Comparison of ENCODE assay signal across 14 cellular contexts in the genomic region with DNA sequence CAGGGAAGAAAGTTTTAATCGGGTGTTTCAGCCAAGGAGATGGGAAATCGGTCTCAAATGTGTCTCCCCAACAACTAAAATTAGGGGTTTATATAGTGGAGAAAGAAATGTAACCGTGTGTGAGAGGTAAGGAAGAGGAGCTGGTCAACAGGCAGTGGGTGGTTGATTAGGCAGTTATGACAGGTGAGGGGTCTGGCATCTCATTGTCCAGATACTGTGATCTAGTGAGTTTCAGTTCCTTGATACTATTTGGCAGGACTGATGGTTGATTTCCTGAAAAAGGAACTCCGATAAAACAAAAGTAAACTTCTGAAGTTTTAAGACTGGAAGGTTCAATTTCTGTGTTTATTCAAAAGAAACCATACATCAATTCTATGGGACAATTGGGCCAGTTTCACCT.
"Had no signal": no experiment of that assay in that cellular context is flagged by ENCODE, and none has a peak within 500 bp of the region (broad histone marks: within the 10 kb centered on the region; RNA-seq: fewer than 3 reads in every experiment).

No MANE protein-coding gene starts in this region.

- H3K4me3 Mint-ChIP-seq: activated naive CD4-positive, alpha-beta T cell treated with anti-CD3 and anti-CD28 coated beads for 36 hours had no signal

- ATAC-seq: pancreas had no signal

- H3K27ac ChIP-seq: dorsolateral prefrontal cortex, pancreas, sigmoid colon, tibial artery had no signal

- H3K27ac Mint-ChIP-seq: activated naive CD4-positive, alpha-beta T cell treated with anti-CD3 and anti-CD28 coated beads for 36 hours; activated T-helper 17 cell treated with anti-CD3 and anti-CD28 coated beads, Interleukin-2, amount 50 U/mL, for 72 hours had no signal

- DNase-seq: activated CD4-positive, alpha-beta T cell treated with anti-CD3 and anti-CD28 coated beads, Interleukin-2, amount 50 U/mL, for 4 hours; activated CD4-positive, CD25-positive, alpha-beta regulatory T cell treated with anti-CD3 and anti-CD28 coated beads, Interleukin-2, amount 50 U/mL, for 72 hours; activated naive CD4-positive, alpha-beta T cell treated with anti-CD3 and anti-CD28 coated beads for 36 hours; activated T-cell treated with anti-CD3 and anti-CD28 coated beads for 4 hours; dorsolateral prefrontal cortex; erythroblast; islet precursor cell; midbrain; pancreas; sigmoid colon; stimulated activated CD4-positive, alpha-beta T cell treated with anti-CD3 and anti-CD28 coated beads, Interleukin-1b, Interleukin-23, amount 100 ng/mL, for 48 hours; tibial artery had no signal

- H3K27me3 Mint-ChIP-seq: activated T-helper 17 cell treated with anti-CD3 and anti-CD28 coated beads, Interleukin-2, amount 50 U/mL, for 72 hours had no signal

- H3K9me3 Mint-ChIP-seq: activated naive CD4-positive, alpha-beta T cell treated with anti-CD3 and anti-CD28 coated beads for 36 hours; activated T-helper 17 cell treated with anti-CD3 and anti-CD28 coated beads, Interleukin-2, amount 50 U/mL, for 72 hours had no signal

- H3K9me3 ChIP-seq: pancreas, sigmoid colon, tibial artery had no signal

- H3K4me1 ChIP-seq: pancreas, sigmoid colon, tibial artery had no signal

- H3K36me3 ChIP-seq: pancreas, sigmoid colon, tibial artery had no signal

- H3K4me3 ChIP-seq: dorsolateral prefrontal cortex, lung, pancreas, sigmoid colon, tibial artery had no signal
